8 cellular contexts compared by ENCODE assay signal in the genomic region with DNA sequence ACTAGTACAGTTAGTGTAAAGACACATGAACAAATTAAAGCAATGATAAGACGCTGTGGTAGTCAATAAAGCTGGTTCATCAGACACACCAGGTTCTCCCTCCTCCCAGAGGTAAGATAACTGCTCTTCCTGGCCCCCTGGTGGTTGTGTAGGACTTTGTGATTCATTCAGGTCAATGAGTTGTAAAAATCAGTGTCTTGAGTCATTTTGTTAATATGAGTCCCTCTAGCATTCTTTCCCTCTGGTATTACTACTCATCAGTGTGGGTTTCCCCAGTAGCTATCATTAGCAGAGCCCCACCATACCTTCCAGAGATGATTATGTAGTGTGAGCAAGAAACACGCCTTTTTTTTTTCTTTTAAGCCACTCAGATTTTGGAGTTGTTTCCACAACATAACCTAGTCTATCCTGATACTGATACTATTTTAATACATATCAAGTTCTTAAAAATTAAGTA. TPM values are rescaled to one million over a fixed set of nuclear protein-coding genes. Genes with fewer than 3 reads are reported as not detected.
DNase-seq lines count a peak whose midpoint lies in the region; ATAC-seq and TF ChIP-seq lines count a peak whose summit lies in the region.

No MANE protein-coding gene starts in this region.

- peak; percentile 33 to 76 (median 64) for TF ChIP-seq CTCF in dorsolateral prefrontal cortex (IDR thresholded peaks at IDR 0.05 in 54 of 56, conservative IDR thresholded peaks at IDR 0.05 in 2 of 56; ENCODE audit: low read depth in 1 of 56, partially characterized antibody in 56 of 56)

- H3K4me1 ChIP-seq in mesendoderm (ENCODE audit: control insufficient read depth, low read depth, low read length), result no peaks in the 10 kb centered on the region

- DNase-seq in AG08395 (ENCODE audit: low spot score), result peak; percentile 87
- peak; percentile 61 for DNase-seq in HK-2 (ENCODE audit: unreplicated experiment)
- DNase-seq in NCI-H82 (lab: John Stamatoyannopoulos, UW), result peak; percentile 93
- peak; percentile 76 to 85 for DNase-seq in activated CD4-positive, alpha-beta T cell treated with anti-CD3 and anti-CD28 coated beads, Interleukin-2, amount 50 U/mL, for 48 hours
- peak in 6 of 10 donors; percentile 12 to 68 (median 47) for DNase-seq in dorsolateral prefrontal cortex
- peak; percentile 87 for DNase-seq in mesendoderm
- peak; percentile 53 to 66 for DNase-seq in stimulated activated CD8-positive, alpha-beta memory T cell treated with anti-CD3 and anti-CD28 coated beads, Interleukin-2, amount 100 ng/mL, for 48 hours (ENCODE audit: low read depth in 2 of 2)

- H3K27me3 ChIP-seq in dorsolateral prefrontal cortex (no peaks in the 10 kb centered on the region), mesendoderm (ENCODE audit: insufficient read depth, low read length, poor library complexity) (no peaks in the 10 kb centered on the region)

- no peak overlapping the region for H3K9ac ChIP-seq in mesendoderm (ENCODE audit: low read length)

- peaks cover 3% of the 10 kb centered on the region for H3K79me2 ChIP-seq in mesendoderm (ENCODE audit: control insufficient read depth, insufficient read depth, low read length)

- H3K56ac ChIP-seq in mesendoderm (ENCODE audit: low read length), result no peak overlapping the region

- intact Hi-C loops in dorsolateral prefrontal cortex (cut with DNase I), result loop anchor here in 1 of 2 donors (5.0 to 10.0 kb wide), 2 partner anchors 45 to 288 kb away; a partner anchor contains a TSS

- no peak overlapping the region for H2BK120ac ChIP-seq in mesendoderm (ENCODE audit: low read depth, low read length)

- H2BK15ac ChIP-seq in mesendoderm (replicated peaks; ENCODE audit: low read depth), result no peak overlapping the region

- no peak overlapping the region for H3K23ac ChIP-seq in mesendoderm (ENCODE audit: low read length)

- H3K4me3 ChIP-seq in dorsolateral prefrontal cortex (no peak overlapping the region), mesendoderm (ENCODE audit: low read length) (no peak overlapping the region)

- H3K18ac ChIP-seq in mesendoderm (ENCODE audit: low read length), result no peak overlapping the region

- WGBS in mesendoderm (ENCODE audit: extremely low coverage, insufficient coverage, low lambda C conversion rate), result no CpG with 5 or more reads among the region's 2 CpGs

- H4K8ac ChIP-seq in mesendoderm (ENCODE audit: low read depth, low read length), result no peak overlapping the region

- peak; percentile 54 for ATAC-seq in GM18861 (IDR thresholded peaks at IDR 0.05; ENCODE audit: unreplicated experiment)

- no peak overlapping the region for H3K27ac ChIP-seq in dorsolateral prefrontal cortex
- no peak overlapping the region for H3K27ac ChIP-seq in mesendoderm (ENCODE audit: low read depth, low read length)

- no peak overlapping the region for H2BK5ac ChIP-seq in mesendoderm (ENCODE audit: low read length)

- H3K36me3 ChIP-seq in mesendoderm (ENCODE audit: control insufficient read depth, insufficient read depth, low read length), result no peaks in the 10 kb centered on the region

- H3K79me1 ChIP-seq in mesendoderm (ENCODE audit: low read length), result peaks cover under 1% of the 10 kb centered on the region

- no peak overlapping the region for H2AK5ac ChIP-seq in mesendoderm (ENCODE audit: low read length)

- no peak overlapping the region for H3K4me2 ChIP-seq in mesendoderm (ENCODE audit: low read length)

- no peak overlapping the region for H3K4ac ChIP-seq in mesendoderm (ENCODE audit: low read depth, low read length)

- H4K5ac ChIP-seq in mesendoderm (ENCODE audit: low read length), result no peak overlapping the region

RNA-seq across cellular contexts. Expression of a gene that starts 3.6 kb away (rescaled TPM):
- 10 to 100 TPM; 29.7 to 62.6 (median 42.4) TPM for total RNA-seq in dorsolateral prefrontal cortex
- polyA plus RNA-seq in mesendoderm (2013, experiment 1 of 2), result 23.4 TPM
- 22.4 TPM for polyA plus RNA-seq in mesendoderm (2013, experiment 2 of 2)

RNA-seq across cellular contexts. Expression of a gene that starts 35.6 kb away (rescaled TPM):
- not detected for total RNA-seq in dorsolateral prefrontal cortex
- not detected for polyA plus RNA-seq in mesendoderm (2013, experiment 1 of 2)
- polyA plus RNA-seq in mesendoderm (2013, experiment 2 of 2), result not detected

RNA-seq across cellular contexts. Expression of a gene that starts 46.1 kb away (rescaled TPM):
- total RNA-seq in dorsolateral prefrontal cortex, result 10 to 100 TPM; 28.0 to 51.9 (median 38.9) TPM
- polyA plus RNA-seq in mesendoderm (2013, experiment 1 of 2), result 15.1 TPM
- polyA plus RNA-seq in mesendoderm (2013, experiment 2 of 2), result 15.2 TPM

RNA-seq across cellular contexts. Expression of a gene that starts 52.1 kb away (rescaled TPM):
- 100 to 1,000 TPM in 82 of 120 experiments, 10 to 100 TPM in 38; 57.6 to 381 (median 121) TPM for total RNA-seq in dorsolateral prefrontal cortex
- polyA plus RNA-seq in mesendoderm (2013, experiment 1 of 2), result 226 TPM
- 224 TPM for polyA plus RNA-seq in mesendoderm (2013, experiment 2 of 2)

RNA-seq across cellular contexts. Expression of a gene that starts 59.5 kb away (rescaled TPM):
- 1 to 10 TPM in 7 of 120 experiments, under 1 TPM in 36, not detected in 77; 0.21 to 2.1 (median 0.41) TPM for total RNA-seq in dorsolateral prefrontal cortex
- 1.8 TPM for polyA plus RNA-seq in mesendoderm (2013, experiment 1 of 2)
- 1.9 TPM for polyA plus RNA-seq in mesendoderm (2013, experiment 2 of 2)
